In the genomic region with DNA sequence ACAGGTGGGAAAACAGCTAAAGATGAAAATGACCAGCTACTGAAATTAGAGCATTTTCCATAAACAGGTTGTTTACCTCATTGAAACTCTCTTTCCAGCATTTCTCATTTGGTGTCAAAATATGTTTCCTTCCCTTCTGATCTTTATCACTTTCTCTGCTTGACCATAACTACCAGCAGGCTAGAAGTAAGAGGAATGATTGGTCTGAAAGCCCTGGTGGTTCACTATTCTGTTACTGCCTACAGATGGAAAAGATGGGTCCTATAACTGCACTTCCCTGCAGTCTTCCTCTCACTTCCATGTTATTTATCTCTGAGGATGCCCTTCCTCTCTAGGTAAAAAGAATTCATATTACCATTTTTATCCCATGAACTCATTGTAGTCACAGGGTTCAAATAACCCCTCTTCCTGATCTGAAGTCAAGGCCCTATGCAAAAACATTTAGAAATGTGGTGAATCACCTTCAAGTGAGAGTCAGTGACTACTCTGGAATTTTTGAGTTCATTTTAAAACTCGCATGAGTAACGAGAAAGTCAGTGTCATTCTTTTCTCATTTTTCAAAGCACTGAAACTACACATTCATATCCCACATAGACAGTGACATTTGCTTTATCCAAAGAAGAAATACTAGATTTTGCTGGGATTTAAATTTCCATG, we compare ENCODE assay signal across 14 cellular contexts. TPM values are rescaled to one million over a fixed set of nuclear protein-coding genes. Genes with fewer than 3 reads are reported as not detected.
DNase-seq lines count a peak whose midpoint lies in the region; ATAC-seq and TF ChIP-seq lines count a peak whose summit lies in the region.
"Had no signal": no experiment of that assay in that cellular context is flagged by ENCODE, and none has a peak within 500 bp of the region (broad histone marks: within the 10 kb centered on the region; RNA-seq: fewer than 3 reads in every experiment).

No MANE protein-coding gene starts in this region.

- no peak overlapping the region for H3K4me3 ChIP-seq in foreskin fibroblast (ENCODE audit: low read depth in 1 of 2, low read length in 2 of 2)
- no peak overlapping the region for H3K4me3 ChIP-seq in thoracic aorta
- H3K4me3 ChIP-seq: testis had no signal

- intact Hi-C loops in activated CD8-positive, alpha-beta T cell treated with anti-CD3 and anti-CD28 coated beads for 36 hours (cut with micrococcal nuclease) = no loop called here
- intact Hi-C loops in activated T-helper 2 cell treated with anti-CD3 and anti-CD28 coated beads, Interferon-gamma antibody, Interleukin-2, Interleukin-4, amounts not matched to agents 10 μg/mL and 5 μg/mL and 100 μg/mL, durations not matched to agents 14 hours and 24 hours and 36 hours (cut with micrococcal nuclease) = loop anchor here (5.0 kb wide), 1 partner anchor 34 kb away; no protein-coding TSS in a partner anchor

- DNase-seq in activated CD8-positive, alpha-beta T cell treated with anti-CD3 and anti-CD28 coated beads for 36 hours = no peak
- no peak for DNase-seq in activated CD8-positive, alpha-beta T cell treated with anti-CD3 and anti-CD28 coated beads, Interleukin-2, amount 10 ng/mL, durations not matched to agents 7 days and 5 days
- DNase-seq in activated T-helper 2 cell treated with anti-CD3 and anti-CD28 coated beads, Interferon-gamma antibody, Interleukin-2, Interleukin-4, amounts not matched to agents 10 μg/mL and 5 μg/mL and 100 μg/mL, durations not matched to agents 14 hours and 24 hours and 36 hours (ENCODE audit: low spot score) = no peak
- peak; percentile 73 to 83 for DNase-seq in foreskin fibroblast
- no peak for DNase-seq in thoracic aorta (ENCODE audit: low spot score)
- DNase-seq in epidermal melanocyte (ENCODE audit: insufficient read length, low spot score) = no peak
- DNase-seq in NCI-H187 treated with DMSO at 0.1 percent for 48 hours (lab: John Stamatoyannopoulos, UW) = no peak
- no peak for DNase-seq in erythroblast (lab: John Stamatoyannopoulos, UW)
- DNase-seq: foreskin melanocyte; MV-4-11; NCI-H82; stimulated activated CD4-positive, alpha-beta T cell treated with anti-CD3 and anti-CD28 coated beads, Interleukin-1b, Interleukin-23, amount 100 ng/mL, for 48 hours; T-helper 2 cell; testis had no signal

- TF ChIP-seq CTCF in activated CD8-positive, alpha-beta T cell treated with anti-CD3 and anti-CD28 coated beads for 36 hours (IDR thresholded peaks at IDR 0.05) = no peak
- no peak for TF ChIP-seq CTCF in foreskin fibroblast (IDR thresholded peaks at IDR 0.05; ENCODE audit: low read depth, low read length)
- no peak for TF ChIP-seq CTCF in thoracic aorta (IDR thresholded peaks at IDR 0.05)

- H3K27ac ChIP-seq in thoracic aorta = peak overlapping the region; percentile 65 to 85
- H3K27ac ChIP-seq: testis had no signal

- no peak overlapping the region for H3K27ac Mint-ChIP-seq in activated CD8-positive, alpha-beta T cell treated with anti-CD3 and anti-CD28 coated beads for 36 hours
- H3K27ac Mint-ChIP-seq in activated CD8-positive, alpha-beta T cell treated with anti-CD3 and anti-CD28 coated beads, Interleukin-2, amount 10 ng/mL, durations not matched to agents 7 days and 5 days = no peak overlapping the region
- peak overlapping the region; percentile 63 for H3K27ac Mint-ChIP-seq in activated T-helper 2 cell treated with anti-CD3 and anti-CD28 coated beads, Interferon-gamma antibody, Interleukin-2, Interleukin-4, amounts not matched to agents 10 μg/mL and 5 μg/mL and 100 μg/mL, durations not matched to agents 14 hours and 24 hours and 36 hours

- H3K4me1 Mint-ChIP-seq in activated CD8-positive, alpha-beta T cell treated with anti-CD3 and anti-CD28 coated beads for 36 hours (ENCODE audit: low read depth) = peaks cover 7% of the 10 kb centered on the region
- no peaks in the 10 kb centered on the region for H3K4me1 Mint-ChIP-seq in activated CD8-positive, alpha-beta T cell treated with anti-CD3 and anti-CD28 coated beads, Interleukin-2, amount 10 ng/mL, durations not matched to agents 7 days and 5 days (ENCODE audit: low read depth)
- peaks cover 10% of the 10 kb centered on the region for H3K4me1 Mint-ChIP-seq in activated T-helper 2 cell treated with anti-CD3 and anti-CD28 coated beads, Interferon-gamma antibody, Interleukin-2, Interleukin-4, amounts not matched to agents 10 μg/mL and 5 μg/mL and 100 μg/mL, durations not matched to agents 14 hours and 24 hours and 36 hours (ENCODE audit: low read depth)

- CTCF ChIA-PET in activated CD8-positive, alpha-beta T cell treated with anti-CD3 and anti-CD28 coated beads for 36 hours (lab: Charles Lee) = no interaction called here
- CTCF ChIA-PET in activated CD8-positive, alpha-beta T cell treated with anti-CD3 and anti-CD28 coated beads, Interleukin-2, amount 10 ng/mL, durations not matched to agents 7 days and 5 days (lab: Charles Lee) = no interaction called here

- peaks cover 24 to 44% of the 10 kb centered on the region in 2 donors for H3K4me1 ChIP-seq in thoracic aorta (ENCODE audit: control insufficient read depth in 1 of 2, low read depth in 2 of 2)

- H3K9me3 ChIP-seq in thoracic aorta = no peaks in the 10 kb centered on the region
- H3K9me3 ChIP-seq: testis had no signal

- no peaks in the 10 kb centered on the region for H3K36me3 Mint-ChIP-seq in activated CD8-positive, alpha-beta T cell treated with anti-CD3 and anti-CD28 coated beads for 36 hours (ENCODE audit: low read depth)
- H3K36me3 Mint-ChIP-seq in activated CD8-positive, alpha-beta T cell treated with anti-CD3 and anti-CD28 coated beads, Interleukin-2, amount 10 ng/mL, durations not matched to agents 7 days and 5 days (ENCODE audit: low read depth) = no peaks in the 10 kb centered on the region
- H3K36me3 Mint-ChIP-seq in activated T-helper 2 cell treated with anti-CD3 and anti-CD28 coated beads, Interferon-gamma antibody, Interleukin-2, Interleukin-4, amounts not matched to agents 10 μg/mL and 5 μg/mL and 100 μg/mL, durations not matched to agents 14 hours and 24 hours and 36 hours (ENCODE audit: low read depth) = no peaks in the 10 kb centered on the region

- peaks cover 5% of the 10 kb centered on the region for H3K9me3 Mint-ChIP-seq in activated CD8-positive, alpha-beta T cell treated with anti-CD3 and anti-CD28 coated beads for 36 hours
- no peaks in the 10 kb centered on the region for H3K9me3 Mint-ChIP-seq in activated CD8-positive, alpha-beta T cell treated with anti-CD3 and anti-CD28 coated beads, Interleukin-2, amount 10 ng/mL, durations not matched to agents 7 days and 5 days (ENCODE audit: insufficient read depth)
- H3K9me3 Mint-ChIP-seq in activated T-helper 2 cell treated with anti-CD3 and anti-CD28 coated beads, Interferon-gamma antibody, Interleukin-2, Interleukin-4, amounts not matched to agents 10 μg/mL and 5 μg/mL and 100 μg/mL, durations not matched to agents 14 hours and 24 hours and 36 hours = peaks cover 6% of the 10 kb centered on the region

- no peak for TF ChIP-seq POLR2A in erythroblast (IDR thresholded peaks at IDR 0.05; ENCODE audit: low read length)

- peaks cover 8% of the 10 kb centered on the region for H3K27me3 Mint-ChIP-seq in activated CD8-positive, alpha-beta T cell treated with anti-CD3 and anti-CD28 coated beads for 36 hours
- no peaks in the 10 kb centered on the region for H3K27me3 Mint-ChIP-seq in activated CD8-positive, alpha-beta T cell treated with anti-CD3 and anti-CD28 coated beads, Interleukin-2, amount 10 ng/mL, durations not matched to agents 7 days and 5 days (ENCODE audit: low read depth)
- no peaks in the 10 kb centered on the region for H3K27me3 Mint-ChIP-seq in activated T-helper 2 cell treated with anti-CD3 and anti-CD28 coated beads, Interferon-gamma antibody, Interleukin-2, Interleukin-4, amounts not matched to agents 10 μg/mL and 5 μg/mL and 100 μg/mL, durations not matched to agents 14 hours and 24 hours and 36 hours (ENCODE audit: low read depth)

- ATAC-seq in activated CD8-positive, alpha-beta T cell treated with anti-CD3 and anti-CD28 coated beads for 36 hours = peak; percentile 51
- no peak for ATAC-seq in activated CD8-positive, alpha-beta T cell treated with anti-CD3 and anti-CD28 coated beads, Interleukin-2, amount 10 ng/mL, durations not matched to agents 7 days and 5 days
- peak; percentile 67 for ATAC-seq in thoracic aorta (ENCODE audit: insufficient number of reproducible peaks, low FRiP score, low read depth)

- POLR2A ChIA-PET in activated CD8-positive, alpha-beta T cell treated with anti-CD3 and anti-CD28 coated beads for 36 hours (lab: Charles Lee) = no interaction called here
- POLR2A ChIA-PET in activated CD8-positive, alpha-beta T cell treated with anti-CD3 and anti-CD28 coated beads, Interleukin-2, amount 10 ng/mL, durations not matched to agents 7 days and 5 days (lab: Charles Lee) = no interaction called here

- H3K36me3 ChIP-seq in thoracic aorta = no peaks in the 10 kb centered on the region

- no peak overlapping the region for H3K4me3 Mint-ChIP-seq in activated CD8-positive, alpha-beta T cell treated with anti-CD3 and anti-CD28 coated beads for 36 hours
- no peak overlapping the region for H3K4me3 Mint-ChIP-seq in activated CD8-positive, alpha-beta T cell treated with anti-CD3 and anti-CD28 coated beads, Interleukin-2, amount 10 ng/mL, durations not matched to agents 7 days and 5 days
- H3K4me3 Mint-ChIP-seq in activated T-helper 2 cell treated with anti-CD3 and anti-CD28 coated beads, Interferon-gamma antibody, Interleukin-2, Interleukin-4, amounts not matched to agents 10 μg/mL and 5 μg/mL and 100 μg/mL, durations not matched to agents 14 hours and 24 hours and 36 hours (ENCODE audit: low read depth) = no peak overlapping the region

- H3K27me3 ChIP-seq in thoracic aorta (replicated peaks; ENCODE audit: insufficient read depth) = no peaks in the 10 kb centered on the region
- H3K27me3 ChIP-seq: testis had no signal

RNA-seq across cellular contexts. Expression of a gene that starts 51.6 kb away (rescaled TPM):
- total RNA-seq in activated CD8-positive, alpha-beta T cell treated with anti-CD3 and anti-CD28 coated beads for 36 hours = not detected
- not detected for total RNA-seq in activated CD8-positive, alpha-beta T cell treated with anti-CD3 and anti-CD28 coated beads, Interleukin-2, amount 10 ng/mL, durations not matched to agents 7 days and 5 days
- not detected in 2 replicates for total RNA-seq in activated T-helper 2 cell treated with anti-CD3 and anti-CD28 coated beads, Interferon-gamma antibody, Interleukin-2, Interleukin-4, amounts not matched to agents 10 μg/mL and 5 μg/mL and 100 μg/mL, durations not matched to agents 14 hours and 24 hours and 36 hours
- total RNA-seq in thoracic aorta = under 1 TPM; 0.27 to 0.92 TPM

Comparison
In these comparisons a context has a peak if more than half of its experiments do, and no peak if none do; other contexts are left out.
1. DNase-seq: peak in foreskin fibroblast (2 of 2); none in activated CD8-positive, alpha-beta T cell treated with anti-CD3 and anti-CD28 coated beads for 36 hours (single experiment), activated CD8-positive, alpha-beta T cell treated with anti-CD3 and anti-CD28 coated beads, Interleukin-2, amount 10 ng/mL, durations not matched to agents 7 days and 5 days (single experiment), activated T-helper 2 cell treated with anti-CD3 and anti-CD28 coated beads, Interferon-gamma antibody, Interleukin-2, Interleukin-4, amounts not matched to agents 10 μg/mL and 5 μg/mL and 100 μg/mL, durations not matched to agents 14 hours and 24 hours and 36 hours (single experiment), thoracic aorta (single experiment), epidermal melanocyte (single experiment), NCI-H187 treated with DMSO at 0.1 percent for 48 hours (single experiment) and erythroblast (0 of 2).